Comparison of ENCODE assay signal across 8 cellular contexts in the genomic region with DNA sequence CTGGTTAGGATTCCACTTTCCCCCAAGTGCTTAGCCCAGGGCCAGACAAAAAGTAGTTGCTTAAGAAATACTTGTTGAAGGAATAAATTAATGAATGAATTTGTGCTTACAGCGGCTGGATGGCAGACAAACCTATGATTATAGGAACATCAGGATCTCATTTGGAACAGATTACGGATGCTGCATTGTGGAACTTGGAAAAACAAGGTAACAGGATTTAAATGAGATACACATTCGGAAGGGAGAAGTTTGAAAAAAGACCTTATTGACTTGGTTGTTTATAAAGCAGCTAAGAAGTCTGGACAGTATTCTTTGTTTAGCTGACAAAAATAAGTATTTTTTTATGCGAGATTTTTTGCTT. TPM values are rescaled to one million over a fixed set of nuclear protein-coding genes. Genes with fewer than 3 reads are reported as not detected.
DNase-seq lines count a peak whose midpoint lies in the region; ATAC-seq and TF ChIP-seq lines count a peak whose summit lies in the region.

No MANE protein-coding gene starts in this region.

- peak overlapping the region; percentile 81 for H3K4me3 Mint-ChIP-seq in WTC11

- DNase-seq in HCT116 (ENCODE audit: low read depth, low spot score) = no peak
- DNase-seq in WTC11 (ENCODE audit: low spot score) = no peak
- no peak for DNase-seq in hepatocyte (ENCODE audit: low spot score)
- DNase-seq in activated effector memory CD4-positive, alpha-beta T cell treated with anti-CD3 and anti-CD28 coated beads, Interleukin-2, amount 50 U/mL, for 16 hours = no peak

- H3K36me3 ChIP-seq in HCT116 (ENCODE audit: control insufficient read depth in 1 of 2, insufficient read depth in 2 of 2, low read length in 2 of 2) (peaks cover 18 to 27% of the 10 kb centered on the region in 2 experiments), hepatocyte (replicated peaks; ENCODE audit: insufficient read depth, low read depth) (no peaks in the 10 kb centered on the region)

- peak overlapping the region; percentile 97 for H3K27ac Mint-ChIP-seq in WTC11

- peaks cover 14% of the 10 kb centered on the region for H3K4me1 Mint-ChIP-seq in WTC11

- TSS peak; percentile 61 for BruUV-seq in HCT116 (replicated peaks; lab: Mats Ljungman, UMichigan)

- 27% methylated on average over 4 of the region's 4 CpGs for WGBS in hepatocyte (ENCODE audit: low lambda C conversion rate, missing lambda C conversion rate)

- TF ChIP-seq RAD21 in HCT116 (IDR thresholded peaks at IDR 0.05; ENCODE audit: low read depth) = no peak

- POLR2A ChIA-PET in HCT116 (lab: Charles Lee) (interaction anchor here (1.0 kb wide), 1 partner anchor 16 kb away, joined by 6 read pairs; no protein-coding TSS in a partner anchor), WTC11 (lab: Charles Lee) (interaction anchor here (1.0 to 1.3 kb wide), 5 partner anchors 14 to 108 kb away, joined by 3 to 4 read pairs (median 3); a partner anchor contains a TSS)

- no peak for TF ChIP-seq POLR2A in HCT116 (IDR thresholded peaks at IDR 0.05; ENCODE audit: borderline replicate concordance, extremely low read depth, insufficient read depth, insufficient read length)

- CTCF ChIA-PET in HCT116 (lab: Charles Lee) = interaction anchor here (1.0 kb wide), 1 partner anchor 431 kb away, joined by 3 read pairs; no protein-coding TSS in a partner anchor
- CTCF ChIA-PET in WTC11 (lab: Charles Lee) = interaction anchor here (1.0 kb wide), 1 partner anchor 9 kb away, joined by 3 read pairs; no protein-coding TSS in a partner anchor

- H3K9me3 Mint-ChIP-seq in WTC11 = no peaks in the 10 kb centered on the region

- H3K79me2 ChIP-seq in HCT116 (ENCODE audit: insufficient read depth, low read length) (peaks cover 51% of the 10 kb centered on the region), hepatocyte (peaks cover 15% of the 10 kb centered on the region)

- H3K4me1 ChIP-seq in HCT116 (ENCODE audit: control insufficient read depth in 1 of 2, insufficient read depth in 2 of 2, low read length in 2 of 2) = peaks cover 3 to 11% of the 10 kb centered on the region in 2 experiments; a peak in 3 of 4 replicates
- H3K4me1 ChIP-seq in hepatocyte (ENCODE audit: insufficient read depth) = peaks cover 6% of the 10 kb centered on the region

- RAD21 ChIA-PET in HCT116 (lab: Charles Lee; ENCODE audit: low non-redundant PET in 1 of 2, low total read pairs in 2 of 2, uncharacterized antibody in 2 of 2, unreplicated experiment in 2 of 2) = no interaction called here

- intact Hi-C loops in HCT116 (cut with micrococcal nuclease) = no loop called here

- TF ChIP-seq CTCF in HCT116 (IDR thresholded peaks at IDR 0.05 in 2 of 3, conservative IDR thresholded peaks at IDR 0.05 in 1 of 3; ENCODE audit: borderline replicate concordance in 1 of 3, insufficient read depth in 1 of 3, low read depth in 2 of 3, low read length in 2 of 3) (no peak), WTC11 (IDR thresholded peaks at IDR 0.05) (no peak), hepatocyte (IDR thresholded peaks at IDR 0.05; ENCODE audit: poor library complexity) (no peak)

- H3K36me3 Mint-ChIP-seq in WTC11 = peaks cover 31% of the 10 kb centered on the region

- H3K4me2 ChIP-seq in HCT116 (ENCODE audit: low read length) (peak overlapping the region; percentile 96), hepatocyte (peak overlapping the region; percentile 82)

- H3K27me3 Mint-ChIP-seq in WTC11 (ENCODE audit: low read depth) = no peaks in the 10 kb centered on the region

- H3K9ac ChIP-seq in HCT116 (ENCODE audit: low read length) = peak overlapping the region; percentile 92

- H4K20me1 ChIP-seq in HCT116 (ENCODE audit: insufficient read depth) (no peaks in the 10 kb centered on the region), hepatocyte (ENCODE audit: insufficient read depth, poor library complexity, severe bottlenecking) (no peaks in the 10 kb centered on the region)

- ATAC-seq in HCT116 = no peak
- ATAC-seq in WTC11 = no peak
- ATAC-seq in HG03139 (IDR thresholded peaks at IDR 0.05; ENCODE audit: unreplicated experiment) = no peak
- ATAC-seq in GM21717 (IDR thresholded peaks at IDR 0.05; ENCODE audit: unreplicated experiment) = no peak
- no peak for ATAC-seq in GM19328 (IDR thresholded peaks at IDR 0.05; ENCODE audit: unreplicated experiment)

- H3K4me3 ChIP-seq in HCT116 (replicated peaks in 1 of 2; ENCODE audit: low read depth in 1 of 2, low read length in 2 of 2) = peak overlapping the region; percentile 95 to 96
- peak overlapping the region; percentile 47 for H3K4me3 ChIP-seq in hepatocyte
- H3K4me3 ChIP-seq in skin epidermis = peak overlapping the region; percentile 59 to 99 (median 83)

- peak overlapping the region; percentile 14 for H2AFZ ChIP-seq in HCT116 (ENCODE audit: low read depth, low read length, poor library complexity, severe bottlenecking)
- H2AFZ ChIP-seq in hepatocyte = peak overlapping the region; percentile 92

- H3K9me3 ChIP-seq in HCT116 (ENCODE audit: control insufficient read depth in 1 of 2, insufficient read depth in 1 of 2, low read depth in 1 of 2, low read length in 2 of 2) (no peaks in the 10 kb centered on the region), hepatocyte (ENCODE audit: low read depth) (no peaks in the 10 kb centered on the region)

- H3K9me2 ChIP-seq in HCT116 (ENCODE audit: insufficient read depth) (no peaks in the 10 kb centered on the region), hepatocyte (replicated peaks; ENCODE audit: insufficient read depth) (no peaks in the 10 kb centered on the region)

- H3K27me3 ChIP-seq in HCT116 (ENCODE audit: insufficient read depth, low read length) (no peaks in the 10 kb centered on the region), hepatocyte (no peaks in the 10 kb centered on the region)

- H3K27ac ChIP-seq in HCT116 (ENCODE audit: low read depth, low read length) (peak overlapping the region; percentile 58), hepatocyte (peak overlapping the region; percentile 94), skin epidermis (peak overlapping the region; percentile 68 to 96 (median 85))

TF ChIP-seq in HCT116, 20 proteins besides CTCF, POLR2A, EP300 and RAD21:
- no peak for TF ChIP-seq POLR2AphosphoS5 (IDR thresholded peaks at IDR 0.05; ENCODE audit: low read depth, low read length)

TF ChIP-seq in WTC11, 78 proteins besides CTCF, POLR2A, EP300 and RAD21 (continues in another document):
- TF ChIP-seq KAT7 (CRISPR knock-in tag; IDR thresholded peaks at IDR 0.05; ENCODE audit: borderline replicate concordance) = no peak
- TF ChIP-seq HMGA2 (CRISPR knock-in tag; IDR thresholded peaks at IDR 0.05) = no peak
- TF ChIP-seq ZNF317 (CRISPR knock-in tag; IDR thresholded peaks at IDR 0.05; ENCODE audit: borderline replicate concordance, low read depth) = no peak
- no peak for TF ChIP-seq FOXP1 (CRISPR knock-in tag; IDR thresholded peaks at IDR 0.05; ENCODE audit: borderline replicate concordance)
- TF ChIP-seq, protein P1, sequence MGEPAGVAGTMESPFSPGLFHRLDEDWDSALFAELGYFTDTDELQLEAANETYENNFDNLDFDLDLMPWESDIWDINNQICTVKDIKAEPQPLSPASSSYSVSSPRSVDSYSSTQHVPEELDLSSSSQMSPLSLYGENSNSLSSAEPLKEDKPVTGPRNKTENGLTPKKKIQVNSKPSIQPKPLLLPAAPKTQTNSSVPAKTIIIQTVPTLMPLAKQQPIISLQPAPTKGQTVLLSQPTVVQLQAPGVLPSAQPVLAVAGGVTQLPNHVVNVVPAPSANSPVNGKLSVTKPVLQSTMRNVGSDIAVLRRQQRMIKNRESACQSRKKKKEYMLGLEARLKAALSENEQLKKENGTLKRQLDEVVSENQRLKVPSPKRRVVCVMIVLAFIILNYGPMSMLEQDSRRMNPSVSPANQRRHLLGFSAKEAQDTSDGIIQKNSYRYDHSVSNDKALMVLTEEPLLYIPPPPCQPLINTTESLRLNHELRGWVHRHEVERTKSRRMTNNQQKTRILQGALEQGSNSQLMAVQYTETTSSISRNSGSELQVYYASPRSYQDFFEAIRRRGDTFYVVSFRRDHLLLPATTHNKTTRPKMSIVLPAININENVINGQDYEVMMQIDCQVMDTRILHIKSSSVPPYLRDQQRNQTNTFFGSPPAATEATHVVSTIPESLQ (CRISPR knock-in tag; IDR thresholded peaks at IDR 0.05) = no peak
- TF ChIP-seq, protein P2, sequence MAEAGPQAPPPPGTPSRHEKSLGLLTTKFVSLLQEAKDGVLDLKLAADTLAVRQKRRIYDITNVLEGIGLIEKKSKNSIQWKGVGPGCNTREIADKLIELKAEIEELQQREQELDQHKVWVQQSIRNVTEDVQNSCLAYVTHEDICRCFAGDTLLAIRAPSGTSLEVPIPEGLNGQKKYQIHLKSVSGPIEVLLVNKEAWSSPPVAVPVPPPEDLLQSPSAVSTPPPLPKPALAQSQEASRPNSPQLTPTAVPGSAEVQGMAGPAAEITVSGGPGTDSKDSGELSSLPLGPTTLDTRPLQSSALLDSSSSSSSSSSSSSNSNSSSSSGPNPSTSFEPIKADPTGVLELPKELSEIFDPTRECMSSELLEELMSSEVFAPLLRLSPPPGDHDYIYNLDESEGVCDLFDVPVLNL (CRISPR knock-in tag; IDR thresholded peaks at IDR 0.05; ENCODE audit: borderline replicate concordance, low read depth) = no peak
- TF ChIP-seq ZNF396 (CRISPR knock-in tag; IDR thresholded peaks at IDR 0.05; ENCODE audit: borderline replicate concordance) = no peak
- TF ChIP-seq, protein P3, sequence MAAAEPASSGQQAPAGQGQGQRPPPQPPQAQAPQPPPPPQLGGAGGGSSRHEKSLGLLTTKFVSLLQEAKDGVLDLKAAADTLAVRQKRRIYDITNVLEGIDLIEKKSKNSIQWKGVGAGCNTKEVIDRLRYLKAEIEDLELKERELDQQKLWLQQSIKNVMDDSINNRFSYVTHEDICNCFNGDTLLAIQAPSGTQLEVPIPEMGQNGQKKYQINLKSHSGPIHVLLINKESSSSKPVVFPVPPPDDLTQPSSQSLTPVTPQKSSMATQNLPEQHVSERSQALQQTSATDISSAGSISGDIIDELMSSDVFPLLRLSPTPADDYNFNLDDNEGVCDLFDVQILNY (CRISPR knock-in tag; IDR thresholded peaks at IDR 0.05) = no peak
- TF ChIP-seq NR1H2 (CRISPR knock-in tag; IDR thresholded peaks at IDR 0.05) = no peak

RNA-seq across cellular contexts. Expression of a gene that starts 0.6 kb away (rescaled TPM):
- total RNA-seq in HCT116 (2021; ENCODE audit: unreplicated experiment) (58.6 TPM), WTC11 (2021) (37.1 to 50.0 TPM (median 39.1 TPM) in 3 replicates), hepatocyte (20.1 and 23.1 TPM in 2 replicates)
- polyA plus RNA-seq in HCT116 (2012) = 43.9 and 46.4 TPM in 2 replicates
- 14.4 and 15.4 TPM in 2 replicates for polyA plus RNA-seq in hepatocyte

RNA-seq across cellular contexts. Expression of a gene that starts 22.0 kb away (rescaled TPM):
- total RNA-seq in HCT116 (2021; ENCODE audit: unreplicated experiment) (75.4 TPM), WTC11 (2021) (77.1 to 95.1 TPM (median 81.1 TPM) in 3 replicates), hepatocyte (15.3 and 21.6 TPM in 2 replicates)
- polyA plus RNA-seq in HCT116 (2012) = 35.3 and 49.1 TPM in 2 replicates
- 7.4 and 15.1 TPM in 2 replicates for polyA plus RNA-seq in hepatocyte

RNA-seq across cellular contexts. Expression of a gene that starts 36.7 kb away (rescaled TPM):
- total RNA-seq in HCT116 (2021; ENCODE audit: unreplicated experiment) = not detected
- not detected in 2 replicates for polyA plus RNA-seq in HCT116 (2012)
- 0.25 to 0.33 TPM (median 0.25 TPM) in 3 replicates for total RNA-seq in WTC11 (2021)
- total RNA-seq in hepatocyte = 0.08 TPM in 1 of 2 replicates, not detected in the other
- polyA plus RNA-seq in hepatocyte = 0.95 TPM in 1 of 2 replicates, not detected in the other
